ENCODE assay signal across 8 cellular contexts in genomic region chr7:76130661-76131060, GRCh38.
DNase-seq lines count a peak whose midpoint lies in the region; ATAC-seq, FAIRE-seq and TF ChIP-seq lines count a peak whose summit lies in the region.
"Not testable (repeated sequence)": the region's sequence is repeated elsewhere in the genome, so short reads cannot be mapped to it uniquely, and the experiment has no call there.

No MANE protein-coding gene starts in this region.

- not testable (repeated sequence) for FAIRE-seq in RCC 7860 (lab: Jason Lieb, UNC); small intestine (lab: Jason Lieb, UNC)

- not testable (repeated sequence) for H3K79me2 ChIP-seq in GM23248 (ENCODE audit: insufficient read depth)

- peaks cover 12% of the 10 kb centered on the region for H3K4me1 ChIP-seq in GM23248 (ENCODE audit: insufficient read depth)
- not testable (repeated sequence) for H3K4me1 ChIP-seq in small intestine (ENCODE audit: control insufficient read depth in 2 of 2, insufficient read depth in 1 of 2, low read depth in 1 of 2, low read length in 1 of 2)

- peak overlapping the region; percentile 67 for H2AFZ ChIP-seq in GM23248

- not testable (repeated sequence) for H3K36me3 Mint-ChIP-seq in CD4-positive, alpha-beta T cell (ENCODE audit: low read depth); activated naive CD4-positive, alpha-beta T cell treated with anti-CD3 and anti-CD28 coated beads, Interleukin-2, amount 50 U/mL, for 72 hours

- in situ Hi-C loops in GM23248 (cut with MboI), result not testable (repeated sequence)

- H3K27ac ChIP-seq in CD4-positive, alpha-beta T cell (ENCODE audit: low read depth, low read length); GM23248; small intestine (ENCODE audit: low read depth in 1 of 2, low read length in 1 of 2): not testable (repeated sequence)

- CTCF ChIA-PET in CD4-positive, alpha-beta T cell (lab: Charles Lee), result interaction anchor here (0.5 kb wide), 1 partner anchor 21 kb away, joined by 4 read pairs; no protein-coding TSS in a partner anchor

- ATAC-seq in CD4-positive, alpha-beta T cell (ENCODE audit: poor library complexity), result peak; percentile 49
- ATAC-seq in activated naive CD4-positive, alpha-beta T cell treated with anti-CD3 and anti-CD28 coated beads, Interleukin-2, amount 50 U/mL, for 72 hours, result peak; percentile 70 to 91
- peak; percentile 78 for ATAC-seq in esophagus mucosa

- H3K27me3 ChIP-seq in CD4-positive, alpha-beta T cell (ENCODE audit: control insufficient read depth, insufficient read depth, low read length); GM23248 (replicated peaks; ENCODE audit: insufficient read depth); small intestine (ENCODE audit: control insufficient read depth in 2 of 2, insufficient read depth in 2 of 2, low read length in 2 of 2): not testable (repeated sequence)

- H3K4me2 ChIP-seq in GM23248 (ENCODE audit: unreplicated experiment), result not testable (repeated sequence)

- intact Hi-C loops in CD4-positive, alpha-beta T cell (cut with DNase I, micrococcal nuclease), result loop anchor here in 1 of 2 experiments (5.0 kb wide), 1 partner anchor 263 kb away; no protein-coding TSS in a partner anchor

- not testable (repeated sequence) for H3K9me3 ChIP-seq in CD4-positive, alpha-beta T cell (ENCODE audit: control insufficient read depth, low read length); GM23248 (ENCODE audit: low read depth); small intestine (ENCODE audit: control insufficient read depth, low read depth)

- H3K9me2 ChIP-seq in GM23248 (ENCODE audit: insufficient read depth), result not testable (repeated sequence)

- H3K27ac Mint-ChIP-seq in CD4-positive, alpha-beta T cell, result peak overlapping the region; percentile 69
- not testable (repeated sequence) for H3K27ac Mint-ChIP-seq in activated naive CD4-positive, alpha-beta T cell treated with anti-CD3 and anti-CD28 coated beads, Interleukin-2, amount 50 U/mL, for 72 hours

- POLR2A ChIA-PET in CD4-positive, alpha-beta T cell (lab: Charles Lee), result not testable (repeated sequence)

- not testable (repeated sequence) for H3K4me3 ChIP-seq in GM23248; small intestine (ENCODE audit: low read depth in 1 of 2, low read length in 2 of 2)

- TF ChIP-seq CTCF in CD4-positive, alpha-beta T cell (IDR thresholded peaks at IDR 0.05), result peak; percentile 34

- peaks cover 12% of the 10 kb centered on the region for H3F3A ChIP-seq in GM23248 (ENCODE audit: insufficient read depth)

- H4K20me1 ChIP-seq in GM23248 (ENCODE audit: insufficient read depth), result not testable (repeated sequence)

- H3K4me3 Mint-ChIP-seq in CD4-positive, alpha-beta T cell, result peak overlapping the region; percentile 35

- H3K36me3 ChIP-seq in GM23248 (ENCODE audit: low read depth); small intestine (ENCODE audit: control insufficient read depth in 2 of 2, insufficient read depth in 2 of 2, low read length in 2 of 2): not testable (repeated sequence)

- DNase-seq in CD4-positive, alpha-beta T cell; activated naive CD4-positive, alpha-beta T cell treated with anti-CD3 and anti-CD28 coated beads, Interleukin-2, amount 50 U/mL, for 72 hours (ENCODE audit: low spot score in 2 of 2): not testable (repeated sequence)
- DNase-seq in GM23248, result peak; percentile 70
- peak; percentile 25 for DNase-seq in MV-4-11 (lab: John Stamatoyannopoulos, UW)
- peak; percentile 59 for DNase-seq in RCC 7860 (ENCODE audit: low spot score)
- peak; percentile 29 for DNase-seq in kidney glomerular epithelial cell (lab: John Stamatoyannopoulos, UW)
- peak; percentile 26 for DNase-seq in small intestine

- H3K9me3 Mint-ChIP-seq in CD4-positive, alpha-beta T cell; activated naive CD4-positive, alpha-beta T cell treated with anti-CD3 and anti-CD28 coated beads, Interleukin-2, amount 50 U/mL, for 72 hours: not testable (repeated sequence)

- peak overlapping the region; percentile 55; the same call in 1 of the 2 replicates for H3K9ac ChIP-seq in GM23248

- H3K27me3 Mint-ChIP-seq in CD4-positive, alpha-beta T cell, result not testable (repeated sequence)

- H3K4me1 Mint-ChIP-seq in CD4-positive, alpha-beta T cell (ENCODE audit: low read depth), result peaks cover 34% of the 10 kb centered on the region
